Comparison of ENCODE assay signal across 1 cellular context in genomic region chr5:38426493-38426892, GRCh38.
TF ChIP-seq lines count a peak whose summit lies in the region.

No MANE protein-coding gene starts in this region.

TF ChIP-seq in HEK293, 187 proteins besides CTCF, POLR2A, EP300 and RAD21 (continued from another document):
- TF ChIP-seq ZNF398 (tag by site-specific recombination; IDR thresholded peaks at IDR 0.05): peak; percentile 54
- no peak for TF ChIP-seq ZIC2 (tag by site-specific recombination; IDR thresholded peaks at IDR 0.05)
- no peak for TF ChIP-seq KLF17 (tag by site-specific recombination; IDR thresholded peaks at IDR 0.05)
- peak; percentile 18; the same call in 1 of the 2 replicates for TF ChIP-seq ZNF76 (tag by site-specific recombination; IDR thresholded peaks at IDR 0.05; ENCODE audit: borderline replicate concordance, low read depth)
- TF ChIP-seq REST (tag by site-specific recombination; IDR thresholded peaks at IDR 0.05): no peak
- TF ChIP-seq YY2 (tag by site-specific recombination; IDR thresholded peaks at IDR 0.05): peak; percentile 24; the same call in 1 of the 2 replicates
- TF ChIP-seq ZNF335 (tag by site-specific recombination; conservative IDR thresholded peaks at IDR 0.05): 0 out of 2 replicates have a peak, but pooled peaks have one; percentile 1
- peak; percentile 65; the same call in 1 of the 2 replicates for TF ChIP-seq GFI1B (tag by site-specific recombination; IDR thresholded peaks at IDR 0.05)
- peak; percentile 53; the same call in 1 of the 2 replicates for TF ChIP-seq ZBTB10 (tag by site-specific recombination; IDR thresholded peaks at IDR 0.05)
- no peak for TF ChIP-seq OSR2 (tag by site-specific recombination; IDR thresholded peaks at IDR 0.05)
- no peak; the same call in 1 of the 2 replicates for TF ChIP-seq ZNF558 (tag by site-specific recombination; IDR thresholded peaks at IDR 0.05)
- TF ChIP-seq PATZ1 (tag by site-specific recombination; IDR thresholded peaks at IDR 0.05): 0 out of 2 replicates have a peak, but pooled peaks have one; percentile 21
- TF ChIP-seq PRDM10 (tag by site-specific recombination; IDR thresholded peaks at IDR 0.05): peak; percentile 99
- TF ChIP-seq SCRT1 (tag by site-specific recombination; IDR thresholded peaks at IDR 0.05; ENCODE audit: borderline replicate concordance): no peak
- peak; percentile 27; the same call in 1 of the 2 replicates for TF ChIP-seq SP7 (tag by site-specific recombination; IDR thresholded peaks at IDR 0.05)
- no peak for TF ChIP-seq ZNF843 (tag by site-specific recombination; IDR thresholded peaks at IDR 0.05)
